ENCODE assay signal across 4 cellular contexts in genomic region chr11:119184399-119184798, GRCh38. TPM values are rescaled to one million over a fixed set of nuclear protein-coding genes. Genes with fewer than 3 reads are reported as not detected.
"Had no signal": no experiment of that assay in that cellular context is flagged by ENCODE, and none has a peak within 500 bp of the region (broad histone marks: within the 10 kb centered on the region; RNA-seq: fewer than 3 reads in every experiment).

No MANE protein-coding gene starts in this region.

RNA-seq across cellular contexts. Expression of gene NHERF4, which starts 0.9 kb away (rescaled TPM):
- total RNA-seq: M059J, Right ventricle myocardium superior, SJSA1 had no signal

RNA-seq across cellular contexts. Expression of gene ABCG4, which starts 35.5 kb away (rescaled TPM):
- total RNA-seq: M059J, Peyer's patch had no signal
